ENCODE assay signal across 20 cellular contexts in genomic region chr6:68628156-68628555, GRCh38. TPM values are rescaled to one million over a fixed set of nuclear protein-coding genes. Genes with fewer than 3 reads are reported as not detected.
"Had no signal": no experiment of that assay in that cellular context is flagged by ENCODE, and none has a peak within 500 bp of the region (broad histone marks: within the 10 kb centered on the region; RNA-seq: fewer than 3 reads in every experiment).

No MANE protein-coding gene starts in this region.

- H3K27me3 ChIP-seq: colonic mucosa had no signal

- H3K9me3 ChIP-seq: colonic mucosa, spleen had no signal

- H3K27ac Mint-ChIP-seq: mesothelial cell of epicardium; nephron; stimulated activated naive B cell treated with anti-CD40 and anti-IgM and Interleukin-4, amounts not matched to agents 10 μg/mL and 1 μg/mL and 100 μg/mL, for 72 hours had no signal

- H3K4me3 ChIP-seq: colonic mucosa, lung, spleen had no signal

- H3K27ac ChIP-seq: brain microvascular endothelial cell, colonic mucosa, spleen had no signal

- ATAC-seq: activated T-cell treated with anti-CD3 and anti-CD28 coated beads, Interleukin-2, amount 50 U/mL, for 72 hours; left lobe of liver; stimulated activated naive B cell treated with anti-CD40 and anti-IgM and Interleukin-4, amounts not matched to agents 10 μg/mL and 1 μg/mL and 100 μg/mL, for 72 hours had no signal

- H3K36me3 ChIP-seq: brain microvascular endothelial cell, colonic mucosa, spleen had no signal

- H3K4me1 Mint-ChIP-seq: central memory CD8-positive, alpha-beta T cell; mesothelial cell of epicardium; stimulated activated naive B cell treated with anti-CD40 and anti-IgM and Interleukin-4, amounts not matched to agents 10 μg/mL and 1 μg/mL and 100 μg/mL, for 72 hours had no signal

- H3K9me3 Mint-ChIP-seq: mesothelial cell of epicardium had no signal

- H3K36me3 Mint-ChIP-seq: mesothelial cell of epicardium; stimulated activated naive B cell treated with anti-CD40 and anti-IgM and Interleukin-4, amounts not matched to agents 10 μg/mL and 1 μg/mL and 100 μg/mL, for 72 hours had no signal

- DNase-seq: activated CD4-positive, alpha-beta T cell treated with anti-CD3 and anti-CD28 coated beads for 1 hour; activated CD8-positive, alpha-beta memory T cell treated with anti-CD3 and anti-CD28 coated beads for 24 hours; activated effector memory CD4-positive, alpha-beta T cell treated with anti-CD3 and anti-CD28 coated beads, Interleukin-2, amount 50 U/mL, for 16 hours; activated naive CD4-positive, alpha-beta T cell treated with anti-CD3 and anti-CD28 coated beads, Interleukin-2, amount 50 U/mL, for 16 hours; activated T-cell treated with anti-CD3 and anti-CD28 coated beads, Interleukin-2, amount 50 U/mL, for 72 hours; aorta; brain microvascular endothelial cell; colonic mucosa; head of caudate nucleus; kidney; nucleus accumbens; retina; spleen; stimulated activated naive B cell treated with anti-CD40 and anti-IgM and Interleukin-4, amounts not matched to agents 10 μg/mL and 1 μg/mL and 100 μg/mL, for 72 hours had no signal

- H3K4me3 Mint-ChIP-seq: activated T-cell treated with anti-CD3 and anti-CD28 coated beads, Interleukin-2, amount 50 U/mL, for 72 hours; central memory CD8-positive, alpha-beta T cell; mesothelial cell of epicardium; nephron; stimulated activated naive B cell treated with anti-CD40 and anti-IgM and Interleukin-4, amounts not matched to agents 10 μg/mL and 1 μg/mL and 100 μg/mL, for 72 hours had no signal

- H3K4me1 ChIP-seq: colonic mucosa, spleen had no signal

RNA-seq across cellular contexts. Expression of gene ADGRB3, which starts 6.9 kb away (rescaled TPM):
- total RNA-seq: activated T-cell treated with anti-CD3 and anti-CD28 coated beads, Interleukin-2, amount 50 U/mL, for 72 hours; T-helper 2 cell treated with Interferon-gamma antibody and Interleukin-4, amounts not matched to agents 100 ng/mL and 5 ng/mL, for 36 hours had no signal
